Comparison of ENCODE assay signal across 11 cellular contexts in genomic region chr5:134877159-134877558, GRCh38. TPM values are rescaled to one million over a fixed set of nuclear protein-coding genes. Genes with fewer than 3 reads are reported as not detected.
DNase-seq lines count a peak whose midpoint lies in the region; ATAC-seq lines count a peak whose summit lies in the region.
"Had no signal": no experiment of that assay in that cellular context is flagged by ENCODE, and none has a peak within 500 bp of the region (broad histone marks: within the 10 kb centered on the region; RNA-seq: fewer than 3 reads in every experiment).

No MANE protein-coding gene starts in this region.

- no peaks in the 10 kb centered on the region for H3K27me3 Mint-ChIP-seq in activated naive CD8-positive, alpha-beta T cell treated with anti-CD3 and anti-CD28 coated beads for 36 hours

- H3K9me3 Mint-ChIP-seq in activated naive CD8-positive, alpha-beta T cell treated with anti-CD3 and anti-CD28 coated beads for 36 hours: no peaks in the 10 kb centered on the region

- peak overlapping the region in 8 of 11 experiments; percentile 7 to 93 (median 80); a peak in 11 of 22 replicates for H3K4me2 ChIP-seq in BLaER1 treated with 17β-estradiol and CSF1 and Interleukin-3, amounts not matched to agents 10 nM and 100 nM

- peaks cover 46% of the 10 kb centered on the region for H3K4me1 Mint-ChIP-seq in activated naive CD8-positive, alpha-beta T cell treated with anti-CD3 and anti-CD28 coated beads for 36 hours

- H3K36me3 ChIP-seq in BLaER1 treated with 17β-estradiol and CSF1 and Interleukin-3, amounts not matched to agents 10 nM and 100 nM: peaks cover 0 to 28% (median 17%) of the 10 kb centered on the region in 11 experiments; a peak in 15 of 22 replicates

- DNase-seq in activated naive CD8-positive, alpha-beta T cell treated with anti-CD3 and anti-CD28 coated beads for 36 hours: no peak
- no peak for DNase-seq in left lobe of liver (ENCODE audit: low spot score)
- DNase-seq in SIG-M5 (lab: John Stamatoyannopoulos, UW): no peak
- DNase-seq in substantia nigra (lab: John Stamatoyannopoulos, UW): no peak
- DNase-seq: COR-L47, left ventricle myocardium superior, NCI-H2171 had no signal

- H3K27ac ChIP-seq in BLaER1 treated with 17β-estradiol and CSF1 and Interleukin-3, amounts not matched to agents 10 nM and 100 nM: no peak overlapping the region
- no peak overlapping the region for H3K27ac ChIP-seq in substantia nigra (ENCODE audit: low read depth, low read length, poor library complexity, severe bottlenecking)

- H3K4me3 ChIP-seq in BLaER1 treated with 17β-estradiol and CSF1 and Interleukin-3, amounts not matched to agents 10 nM and 100 nM: no peak overlapping the region

- H3K36me3 Mint-ChIP-seq in activated naive CD8-positive, alpha-beta T cell treated with anti-CD3 and anti-CD28 coated beads for 36 hours: peaks cover 15% of the 10 kb centered on the region

- no peaks in the 10 kb centered on the region for H3K27me3 ChIP-seq in BLaER1 treated with 17β-estradiol and CSF1 and Interleukin-3, amounts not matched to agents 10 nM and 100 nM

- H4K20me1 ChIP-seq in BLaER1 treated with 17β-estradiol and CSF1 and Interleukin-3, amounts not matched to agents 10 nM and 100 nM: peaks cover 0 to 27% (median 0%) of the 10 kb centered on the region in 11 experiments; a peak in 6 of 22 replicates

- peaks cover 23 to 47% (median 35%) of the 10 kb centered on the region in 10 experiments; a peak in 19 of 20 replicates for H3K4me1 ChIP-seq in BLaER1 treated with 17β-estradiol and CSF1 and Interleukin-3, amounts not matched to agents 10 nM and 100 nM

- peak overlapping the region; percentile 32 for H3K4me3 Mint-ChIP-seq in activated naive CD8-positive, alpha-beta T cell treated with anti-CD3 and anti-CD28 coated beads for 36 hours

- ATAC-seq in GM18511 (IDR thresholded peaks at IDR 0.05; ENCODE audit: unreplicated experiment) (peak; percentile 47), HG03442 (IDR thresholded peaks at IDR 0.05; ENCODE audit: unreplicated experiment) (peak; percentile 35), left lobe of liver (no peak), esophagus mucosa (no peak)
- ATAC-seq: left ventricle myocardium superior had no signal

- H3K9me3 ChIP-seq in BLaER1 treated with 17β-estradiol and CSF1 and Interleukin-3, amounts not matched to agents 10 nM and 100 nM (replicated peaks in 1 of 11): no peaks in the 10 kb centered on the region

- peak overlapping the region; percentile 30 for H3K27ac Mint-ChIP-seq in activated naive CD8-positive, alpha-beta T cell treated with anti-CD3 and anti-CD28 coated beads for 36 hours

- H3K9ac ChIP-seq in BLaER1 treated with 17β-estradiol and CSF1 and Interleukin-3, amounts not matched to agents 10 nM and 100 nM: no peak overlapping the region

RNA-seq across cellular contexts. Expression of gene TXNDC15, which starts 3.0 kb away (rescaled TPM):
- 10 to 100 TPM; 27.2 to 29.4 TPM for total RNA-seq in activated naive CD8-positive, alpha-beta T cell treated with anti-CD3 and anti-CD28 coated beads for 36 hours
- total RNA-seq in left lobe of liver (30.2 TPM), esophagus mucosa (16.7 TPM)

RNA-seq across cellular contexts. Expression of gene PCBD2, which starts 27.8 kb away (rescaled TPM):
- total RNA-seq in activated naive CD8-positive, alpha-beta T cell treated with anti-CD3 and anti-CD28 coated beads for 36 hours: 10 to 100 TPM in 1 of 2 experiments, 1 to 10 TPM in 1; 7.6 to 10.4 TPM
- total RNA-seq in left lobe of liver: 10.6 TPM
- total RNA-seq in esophagus mucosa: 16.1 TPM

RNA-seq across cellular contexts. Expression of gene C5orf24, which starts 31.4 kb away (rescaled TPM):
- 10 to 100 TPM; 24.1 to 30.5 TPM for total RNA-seq in activated naive CD8-positive, alpha-beta T cell treated with anti-CD3 and anti-CD28 coated beads for 36 hours
- total RNA-seq in left lobe of liver (25.9 TPM), esophagus mucosa (21.0 TPM)

Comparison
In these comparisons a context has a peak if more than half of its experiments do, and no peak if none do; other contexts are left out.
1. ATAC-seq: peak in GM18511 (single experiment) and HG03442 (single experiment); none in left lobe of liver (single experiment) and esophagus mucosa (single experiment).